In genomic region chr14:73747386-73748211, GRCh38 we compare ENCODE assay signal across 11 cellular contexts. TPM values are rescaled to one million over a fixed set of nuclear protein-coding genes. Genes with fewer than 3 reads are reported as not detected.
DNase-seq lines count a peak whose midpoint lies in the region; ATAC-seq and TF ChIP-seq lines count a peak whose summit lies in the region.
"Had no signal": no experiment of that assay in that cellular context is flagged by ENCODE, and none has a peak within 500 bp of the region (broad histone marks: within the 10 kb centered on the region; RNA-seq: fewer than 3 reads in every experiment).

No MANE protein-coding gene starts in this region.

- POLR2A ChIA-PET in A673 (lab: Charles Lee; ENCODE audit: low non-redundant PET) (no interaction called here), HEK293 (lab: Yijun Ruan, JAX) (interaction anchor here (0.9 kb wide), 1 partner anchor 11 kb away, joined by 3 read pairs; no protein-coding TSS in a partner anchor)
- POLR2A ChIA-PET in naive thymus-derived CD4-positive, alpha-beta T cell (lab: Charles Lee): interaction anchor here (1.2 to 12.6 kb wide), 3 partner anchors 9 to 37 kb away, joined by 3 to 267 read pairs (median 71); a partner anchor contains a TSS

- no peaks in the 10 kb centered on the region for H3K9me3 Mint-ChIP-seq in naive thymus-derived CD4-positive, alpha-beta T cell

- H3K27me3 ChIP-seq in A673 (replicated peaks; ENCODE audit: insufficient read depth, low read depth, low read length, poor library complexity): no peaks in the 10 kb centered on the region
- no peaks in the 10 kb centered on the region for H3K27me3 ChIP-seq in naive thymus-derived CD4-positive, alpha-beta T cell (ENCODE audit: control insufficient read depth in 2 of 2, insufficient read depth in 2 of 2, low read length in 2 of 2)

- TF ChIP-seq CTCF in A673 (conservative IDR thresholded peaks at IDR 0.05; ENCODE audit: low read depth, low read length): no peak
- TF ChIP-seq CTCF in HEK293 (tag by site-specific recombination; IDR thresholded peaks at IDR 0.05): no peak

- DNase-seq in A673 (ENCODE audit: low spot score) (no peak), NCI-H1092 (lab: John Stamatoyannopoulos, UW) (no peak), amniotic stem cell (lab: John Stamatoyannopoulos, UW) (no peak), NCI-H146 (lab: John Stamatoyannopoulos, UW) (no peak)
- no peak for DNase-seq in naive thymus-derived CD4-positive, alpha-beta T cell
- DNase-seq: activated T-cell treated with anti-CD3 and anti-CD28 coated beads, Interleukin-2, amount 50 U/mL, for 48 hours; Caco-2; NCI-H2081 had no signal

- H3K9me3 ChIP-seq in A673 (ENCODE audit: low read depth, low read length, poor library complexity, severe bottlenecking) (no peaks in the 10 kb centered on the region), HEK293 (ENCODE audit: control insufficient read depth, insufficient read depth, low read depth, low read length) (no peaks in the 10 kb centered on the region)
- no peaks in the 10 kb centered on the region for H3K9me3 ChIP-seq in naive thymus-derived CD4-positive, alpha-beta T cell (ENCODE audit: control insufficient read depth in 2 of 3, low read length in 3 of 3)
- H3K9me3 ChIP-seq: Caco-2 had no signal

- ATAC-seq in naive thymus-derived CD4-positive, alpha-beta T cell: no peak
- no peak for ATAC-seq in HG03571 (IDR thresholded peaks at IDR 0.05; ENCODE audit: unreplicated experiment)

- no peaks in the 10 kb centered on the region for H3K27me3 Mint-ChIP-seq in naive thymus-derived CD4-positive, alpha-beta T cell

- intact Hi-C loops in A673 (cut with micrococcal nuclease; ENCODE audit: unreplicated experiment): no loop called here
- intact Hi-C loops in naive thymus-derived CD4-positive, alpha-beta T cell (cut with micrococcal nuclease): no loop called here

- H3K4me1 ChIP-seq in A673 (ENCODE audit: insufficient read depth, low read length, poor library complexity, severe bottlenecking) (peaks cover 62% of the 10 kb centered on the region), HEK293 (ENCODE audit: control insufficient read depth, insufficient read depth, low read length) (peaks cover 26% of the 10 kb centered on the region)
- H3K4me1 ChIP-seq in naive thymus-derived CD4-positive, alpha-beta T cell (ENCODE audit: control insufficient read depth in 2 of 2, insufficient read depth in 2 of 2, low read length in 2 of 2): peaks cover 93 to 97% of the 10 kb centered on the region in 2 donors

- H3K4me1 Mint-ChIP-seq in naive thymus-derived CD4-positive, alpha-beta T cell: peaks cover 78 to 100% (median 98%) of the 10 kb centered on the region in 7 donors

- peak overlapping the region; percentile 79 to 99 (median 88) for H3K27ac Mint-ChIP-seq in naive thymus-derived CD4-positive, alpha-beta T cell

- H3K36me3 ChIP-seq in A673 (ENCODE audit: insufficient read depth, low read length, poor library complexity, severe bottlenecking) (no peaks in the 10 kb centered on the region), HEK293 (ENCODE audit: control insufficient read depth in 2 of 2, insufficient read depth in 1 of 2, low read length in 2 of 2) (no peaks in the 10 kb centered on the region)
- H3K36me3 ChIP-seq in naive thymus-derived CD4-positive, alpha-beta T cell (ENCODE audit: control insufficient read depth in 2 of 3, insufficient read depth in 3 of 3, low read length in 3 of 3): no peaks in the 10 kb centered on the region

- no TSS peak for BruUV-seq in A673 (replicated peaks; lab: Mats Ljungman, UMichigan)

- peak overlapping the region in 7 of 10 donors; percentile 43 to 97 (median 57) for H3K4me3 Mint-ChIP-seq in naive thymus-derived CD4-positive, alpha-beta T cell

- H3K4me3 ChIP-seq in A673 (ENCODE audit: low read depth, low read length, poor library complexity, severe bottlenecking) (no peak overlapping the region), HEK293 (ENCODE audit: low read depth, low read length) (no peak overlapping the region)
- H3K4me3 ChIP-seq in naive thymus-derived CD4-positive, alpha-beta T cell (ENCODE audit: low read length): no peak overlapping the region

- H3K27ac ChIP-seq in A673 (ENCODE audit: low read depth, low read length, poor library complexity, severe bottlenecking) (peak overlapping the region; percentile 71), HEK293 (ENCODE audit: extremely low read depth, low read depth, low read length) (no peak overlapping the region; the same call in 1 of the 2 replicates), angular gyrus (ENCODE audit: low read depth, low read length) (peak overlapping the region; percentile 22)
- peak overlapping the region; percentile 72 for H3K27ac ChIP-seq in naive thymus-derived CD4-positive, alpha-beta T cell (ENCODE audit: low read depth, low read length)

- peaks cover 0 to 10% (median 0%) of the 10 kb centered on the region in 5 donors for H3K36me3 Mint-ChIP-seq in naive thymus-derived CD4-positive, alpha-beta T cell

- CTCF ChIA-PET in A673 (lab: Charles Lee) (interaction anchor here (0.7 kb wide), 1 partner anchor 11 kb away, joined by 4 read pairs; no protein-coding TSS in a partner anchor), HEK293 (lab: Yijun Ruan, JAX) (interaction anchor here (0.5 to 1.2 kb wide), 4 partner anchors 11 to 32 kb away, joined by 3 to 5 read pairs (median 4); no protein-coding TSS in a partner anchor)
- CTCF ChIA-PET in naive thymus-derived CD4-positive, alpha-beta T cell (lab: Charles Lee): interaction anchor here (0.7 kb wide), 2 partner anchors 39 to 78 kb away, joined by 3 read pairs; no protein-coding TSS in a partner anchor

TF ChIP-seq in HEK293, 187 proteins besides CTCF, POLR2A, EP300 and RAD21:
- TF ChIP-seq TSHZ1 (tag by site-specific recombination; IDR thresholded peaks at IDR 0.05; ENCODE audit: borderline replicate concordance): no peak
- TF ChIP-seq ZNF664 (tag by site-specific recombination; IDR thresholded peaks at IDR 0.05): peak; percentile 41; the same call in 1 of the 2 replicates

RNA-seq across cellular contexts. Expression of gene PNMA1, which starts 33.4 kb away (rescaled TPM):
- 48.8 and 51.4 TPM in 2 replicates for total RNA-seq in A673 (2021)
- 10 to 100 TPM; 21.6 to 40.4 (median 37.1) TPM for total RNA-seq in naive thymus-derived CD4-positive, alpha-beta T cell
- 10 to 100 TPM; 43.5 to 44.0 TPM for polyA plus RNA-seq in naive thymus-derived CD4-positive, alpha-beta T cell
